Comparison of ENCODE assay signal across 1 cellular context in genomic region chr1:202861420-202862121, GRCh38.
TF ChIP-seq lines count a peak whose summit lies in the region.

No MANE protein-coding gene starts in this region.

TF ChIP-seq in HepG2, 621 proteins besides CTCF, POLR2A, EP300 and RAD21 (continued from another document):
- TF ChIP-seq SNAPC4 (CRISPR knock-in tag; IDR thresholded peaks at IDR 0.05) (peak; percentile 81), TFDP1 (CRISPR knock-in tag; IDR thresholded peaks at IDR 0.05; ENCODE audit: borderline replicate concordance) (peak; percentile 34; the same call in 1 of the 2 replicates), HNRNPL (IDR thresholded peaks at IDR 0.05; ENCODE audit: low read depth, low read length) (0 out of 2 replicates have a peak, but pooled peaks have one; percentile 12), SOX5 (CRISPR knock-in tag; IDR thresholded peaks at IDR 0.05; ENCODE audit: borderline replicate concordance) (no peak; the same call in 1 of the 2 replicates), POLR2G (IDR thresholded peaks at IDR 0.05; ENCODE audit: low read depth, low read length) (peak; percentile 58; the same call in 1 of the 2 replicates), ZNF557 (CRISPR knock-in tag; IDR thresholded peaks at IDR 0.05) (no peak), TRIM22 (IDR thresholded peaks at IDR 0.05) (no peak), SNAPC2 (CRISPR knock-in tag; IDR thresholded peaks at IDR 0.05) (0 out of 2 replicates have a peak, but pooled peaks have one; percentile 22), ZNF580 (CRISPR knock-in tag; IDR thresholded peaks at IDR 0.05; ENCODE audit: borderline replicate concordance, low read depth) (0 out of 2 replicates have a peak, but pooled peaks have one; percentile 26), ZNF124 (CRISPR knock-in tag; IDR thresholded peaks at IDR 0.05) (no peak), KLF11 (CRISPR knock-in tag; IDR thresholded peaks at IDR 0.05) (no peak), THAP7 (CRISPR knock-in tag; IDR thresholded peaks at IDR 0.05) (0 out of 2 replicates have a peak, but pooled peaks have one; percentile 15), ZNF17 (CRISPR knock-in tag; IDR thresholded peaks at IDR 0.05) (no peak), KAT7 (CRISPR knock-in tag; IDR thresholded peaks at IDR 0.05; ENCODE audit: borderline replicate concordance) (0 out of 2 replicates have a peak, but pooled peaks have one; percentile 17), HDAC1 (CRISPR knock-in tag; IDR thresholded peaks at IDR 0.05) (peak; percentile 57; the same call in 1 of the 2 replicates)
TF ChIP-seq in HepG2: peak in this region for 87.
